ENCODE assay signal across 14 cellular contexts in the genomic region with DNA sequence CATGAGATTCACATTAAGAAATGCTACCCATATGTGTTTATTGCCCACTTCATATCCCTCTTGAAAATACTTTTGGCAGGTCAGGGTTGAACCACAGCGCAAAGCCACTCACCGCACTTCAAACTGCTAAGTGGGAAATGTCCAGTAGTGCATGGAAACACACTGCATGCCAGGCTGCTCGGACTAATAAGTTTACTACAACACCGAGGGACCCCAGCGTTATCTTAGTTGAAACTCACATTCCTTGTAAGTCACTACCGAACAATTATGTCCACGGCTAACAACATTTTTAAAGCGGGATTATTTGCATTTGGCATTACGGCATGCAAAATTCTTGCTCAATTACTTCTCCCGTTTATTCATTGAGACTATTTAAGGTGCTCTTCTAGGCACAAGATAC. TPM values are rescaled to one million over a fixed set of nuclear protein-coding genes. Genes with fewer than 3 reads are reported as not detected.
DNase-seq lines count a peak whose midpoint lies in the region; ATAC-seq and TF ChIP-seq lines count a peak whose summit lies in the region.
"Had no signal": no experiment of that assay in that cellular context is flagged by ENCODE, and none has a peak within 500 bp of the region (broad histone marks: within the 10 kb centered on the region; RNA-seq: fewer than 3 reads in every experiment).

No MANE protein-coding gene starts in this region.

- no peaks in the 10 kb centered on the region for H3K9me3 ChIP-seq in skeletal muscle satellite cell (replicated peaks; ENCODE audit: low read length)
- H3K9me3 ChIP-seq: prostate gland, thoracic aorta had no signal

- peak overlapping the region; percentile 19 for H3K4me2 ChIP-seq in skeletal muscle satellite cell (ENCODE audit: low read length)

- H3K4me1 ChIP-seq in skeletal muscle satellite cell (ENCODE audit: control insufficient read depth, insufficient read depth, low read length) = peaks cover 66% of the 10 kb centered on the region

- peak overlapping the region; percentile 76 to 95 for H3K4me3 Mint-ChIP-seq in activated T-cell treated with anti-CD3 and anti-CD28 coated beads, Interleukin-2, amount 50 U/mL, for 72 hours

- no peak overlapping the region for H3K9ac ChIP-seq in skeletal muscle satellite cell (ENCODE audit: low read depth, low read length)

- H3K36me3 Mint-ChIP-seq in activated T-cell treated with anti-CD3 and anti-CD28 coated beads, Interleukin-2, amount 50 U/mL, for 72 hours (ENCODE audit: insufficient read depth in 2 of 2) = peaks cover 9 to 13% of the 10 kb centered on the region in 2 donors

- DNase-seq in activated T-cell treated with anti-CD3 and anti-CD28 coated beads, Interleukin-2, amount 50 U/mL, for 72 hours = no peak
- DNase-seq in activated T-cell treated with anti-CD3 and anti-CD28 coated beads, Interleukin-2, amount 50 U/mL, for 48 hours = no peak
- DNase-seq in NCI-H526 treated with DMSO at 0.1 percent for 48 hours (lab: John Stamatoyannopoulos, UW) (peak; percentile 14), fibroblast of villous mesenchyme (ENCODE audit: low read depth) (no peak), HPDE6-E6E7 (ENCODE audit: extremely low spot score) (no peak)
- DNase-seq: activated gamma-delta T cell, foreskin fibroblast, left colon, NCI-H524 had no signal

- H3K4me3 ChIP-seq in fibroblast of villous mesenchyme (ENCODE audit: low read depth, low read length) (peak overlapping the region; percentile 5), skeletal muscle satellite cell (ENCODE audit: low read length) (no peak overlapping the region)
- H3K4me3 ChIP-seq: prostate gland had no signal

- H3K4me1 Mint-ChIP-seq in activated T-cell treated with anti-CD3 and anti-CD28 coated beads, Interleukin-2, amount 50 U/mL, for 72 hours (ENCODE audit: low read depth) = peaks cover 69% of the 10 kb centered on the region

- no peaks in the 10 kb centered on the region for H3K36me3 ChIP-seq in skeletal muscle satellite cell (ENCODE audit: insufficient read depth, low read length)
- H3K36me3 ChIP-seq: prostate gland, thoracic aorta had no signal

- no peak for TF ChIP-seq CTCF in fibroblast of villous mesenchyme (IDR thresholded peaks at IDR 0.05; ENCODE audit: insufficient read depth, low read depth, low read length)

- no peak for ATAC-seq in activated T-cell treated with anti-CD3 and anti-CD28 coated beads, Interleukin-2, amount 50 U/mL, for 72 hours (replicated peaks in 1 of 2)
- ATAC-seq in HG02885 (IDR thresholded peaks at IDR 0.05; ENCODE audit: poor library complexity, unreplicated experiment) = no peak
- no peak for ATAC-seq in HG03342 (IDR thresholded peaks at IDR 0.05; ENCODE audit: unreplicated experiment)
- ATAC-seq: left colon had no signal

- H3K27me3 Mint-ChIP-seq in activated T-cell treated with anti-CD3 and anti-CD28 coated beads, Interleukin-2, amount 50 U/mL, for 72 hours (ENCODE audit: low read depth) = no peaks in the 10 kb centered on the region

- H3K9me3 Mint-ChIP-seq in activated T-cell treated with anti-CD3 and anti-CD28 coated beads, Interleukin-2, amount 50 U/mL, for 72 hours = no peaks in the 10 kb centered on the region

- peak overlapping the region; percentile 34 for H3K27ac Mint-ChIP-seq in activated T-cell treated with anti-CD3 and anti-CD28 coated beads, Interleukin-2, amount 50 U/mL, for 72 hours

- H3K27me3 ChIP-seq in skeletal muscle satellite cell (ENCODE audit: control insufficient read depth, insufficient read depth, low read length) = no peaks in the 10 kb centered on the region

RNA-seq across cellular contexts. Expression of a gene that starts 4.0 kb away (rescaled TPM):
- 100 to 1,000 TPM; 161 to 187 TPM for total RNA-seq in activated T-cell treated with anti-CD3 and anti-CD28 coated beads, Interleukin-2, amount 50 U/mL, for 72 hours
- total RNA-seq in fibroblast of villous mesenchyme = 25.8 and 26.3 TPM in 2 replicates
- 13.8 and 20.0 TPM in 2 replicates for total RNA-seq in skeletal muscle satellite cell (2012; rRNA removed)

RNA-seq across cellular contexts. Expression of a gene that starts 51.3 kb away (rescaled TPM):
- total RNA-seq in activated T-cell treated with anti-CD3 and anti-CD28 coated beads, Interleukin-2, amount 50 U/mL, for 72 hours = 10 to 100 TPM; 37.9 to 46.4 TPM
- total RNA-seq in fibroblast of villous mesenchyme = 16.0 and 19.6 TPM in 2 replicates
- total RNA-seq in skeletal muscle satellite cell (2012; rRNA removed) = 18.3 TPM in 2 replicates
